9 cellular contexts compared by ENCODE assay signal in genomic region chr2:223835701-223836532, GRCh38. TPM values are rescaled to one million over a fixed set of nuclear protein-coding genes. Genes with fewer than 3 reads are reported as not detected.
DNase-seq lines count a peak whose midpoint lies in the region; ATAC-seq, FAIRE-seq and TF ChIP-seq lines count a peak whose summit lies in the region.
"Had no signal": no experiment of that assay in that cellular context is flagged by ENCODE, and none has a peak within 500 bp of the region (broad histone marks: within the 10 kb centered on the region; RNA-seq: fewer than 3 reads in every experiment).

No MANE protein-coding gene starts in this region.

- TF ChIP-seq POLR2A in HepG2 (IDR thresholded peaks at IDR 0.05; ENCODE audit: insufficient read depth in 1 of 2, low read depth in 2 of 2, low read length in 2 of 2): no peak
- TF ChIP-seq POLR2A in right lobe of liver (IDR thresholded peaks at IDR 0.05): no peak
- TF ChIP-seq POLR2A in prostate gland (IDR thresholded peaks at IDR 0.05): no peak

- H3K9ac ChIP-seq in HepG2 (ENCODE audit: insufficient read depth, low read depth, low read length): no peak overlapping the region
- H3K9ac ChIP-seq in iPS-15b (ENCODE audit: low read depth, low read length): peak overlapping the region; percentile 17

- no peak for ATAC-seq in HepG2
- no peak for ATAC-seq in right lobe of liver
- ATAC-seq in HG02852 (IDR thresholded peaks at IDR 0.05; ENCODE audit: unreplicated experiment): peak; percentile 60

- no peaks in the 10 kb centered on the region for H3K9me3 ChIP-seq in HepG2 (ENCODE audit: low read length)
- H3K9me3 ChIP-seq in right lobe of liver: no peaks in the 10 kb centered on the region
- H3K9me3 ChIP-seq in iPS-15b (ENCODE audit: control insufficient read depth, insufficient read depth, low read length): no peaks in the 10 kb centered on the region
- no peaks in the 10 kb centered on the region for H3K9me3 ChIP-seq in prostate gland

- H3K36me3 ChIP-seq in HepG2 (replicated peaks in 1 of 2; ENCODE audit: control insufficient read depth in 1 of 2, insufficient read depth in 2 of 2, low read length in 2 of 2) (no peaks in the 10 kb centered on the region), right lobe of liver (no peaks in the 10 kb centered on the region), iPS-15b (ENCODE audit: control insufficient read depth, insufficient read depth, low read length) (no peaks in the 10 kb centered on the region), prostate gland (no peaks in the 10 kb centered on the region)

- DNase-seq in HepG2 (ENCODE audit: low spot score) (no peak), right lobe of liver (no peak), NOMO-1 treated with dmso at 0.1 percent for 144 hours (lab: John Stamatoyannopoulos, UW; ENCODE audit: unreplicated experiment) (peak; percentile 86), NCI-H510A treated with DMSO at 0.1 percent for 48 hours (lab: John Stamatoyannopoulos, UW) (no peak), OCI-M2 (lab: John Stamatoyannopoulos, UW; ENCODE audit: unreplicated experiment) (no peak), prostate gland (ENCODE audit: low spot score) (no peak)

- 78% methylated on average over 15 of the region's 15 CpGs for WGBS in HepG2 (ENCODE audit: low lambda C conversion rate)
- 56% methylated on average over 7 of the region's 15 CpGs for WGBS in right lobe of liver (ENCODE audit: insufficient coverage, low coverage, low lambda C conversion rate, missing lambda C conversion rate)
- 72% methylated on average over 15 of the region's 15 CpGs for WGBS in prostate gland

- in situ Hi-C loops in HepG2 (cut with HindIII; ENCODE audit: extremely low pct_ligation_motif_present, low pct_unique_long_range_greater_than_20kb): no loop called here

- H3K27me3 ChIP-seq in HepG2 (ENCODE audit: control insufficient read depth in 1 of 2, insufficient read depth in 2 of 2, low read length in 2 of 2) (no peaks in the 10 kb centered on the region; a peak in 1 of 5 replicates), right lobe of liver (no peaks in the 10 kb centered on the region), iPS-15b (ENCODE audit: control insufficient read depth, insufficient read depth, low read length) (no peaks in the 10 kb centered on the region), prostate gland (replicated peaks; ENCODE audit: insufficient read depth) (no peaks in the 10 kb centered on the region)

- TF ChIP-seq CTCF in HepG2 (CRISPR knock-in tag; IDR thresholded peaks at IDR 0.05) (no peak), right lobe of liver (IDR thresholded peaks at IDR 0.05) (no peak), prostate gland (IDR thresholded peaks at IDR 0.05) (no peak)

- H4K20me1 ChIP-seq in HepG2 (ENCODE audit: insufficient read depth, low read length): no peaks in the 10 kb centered on the region

- peaks cover 33% of the 10 kb centered on the region for H3K4me1 ChIP-seq in HepG2 (ENCODE audit: insufficient read depth, low read length)
- peaks cover 0 to 3% (median 0%) of the 10 kb centered on the region in 4 donors for H3K4me1 ChIP-seq in right lobe of liver
- peaks cover 12% of the 10 kb centered on the region for H3K4me1 ChIP-seq in iPS-15b (ENCODE audit: control insufficient read depth, insufficient read depth, low read length)
- peaks cover 4% of the 10 kb centered on the region for H3K4me1 ChIP-seq in prostate gland (replicated peaks)

- H3K4me3 ChIP-seq in HepG2 (replicated peaks in 1 of 3; ENCODE audit: insufficient read depth in 1 of 3, low read depth in 2 of 3, low read length in 3 of 3) (peak overlapping the region; percentile 78 to 89 (median 79)), right lobe of liver (no peak overlapping the region), iPS-15b (ENCODE audit: low read depth, low read length) (no peak overlapping the region), prostate gland (no peak overlapping the region)

- TF ChIP-seq RAD21 in HepG2 (CRISPR knock-in tag; IDR thresholded peaks at IDR 0.05): no peak

- H3K4me2 ChIP-seq in HepG2 (ENCODE audit: low read depth, low read length): peak overlapping the region; percentile 96

- intact Hi-C loops in HepG2 (cut with micrococcal nuclease; ENCODE audit: unreplicated experiment) (loop anchor here (2.0 to 5.0 kb wide), 4 partner anchors 25 to 96 kb away; no protein-coding TSS in a partner anchor), right lobe of liver (cut with DNase I) (no loop called here), prostate gland (cut with DNase I) (no loop called here)

- no peak overlapping the region for H2AFZ ChIP-seq in HepG2 (ENCODE audit: low read length)

- H3K27ac ChIP-seq in HepG2 (ENCODE audit: extremely low read length, insufficient read depth, low read length): no peak overlapping the region
- H3K27ac ChIP-seq in right lobe of liver: no peak overlapping the region
- no peak overlapping the region for H3K27ac ChIP-seq in prostate gland

- POLR2A ChIA-PET in HepG2 (lab: Yijun Ruan, JAX): interaction anchor here (1.6 to 2.6 kb wide), 2 partner anchors 25 to 26 kb away, joined by 3 to 18 read pairs; no protein-coding TSS in a partner anchor

- CTCF ChIA-PET in HepG2 (lab: Yijun Ruan, JAX; ENCODE audit: low intra/inter-chr PET ratio, low total read pairs): no interaction called here

- peaks cover 3% of the 10 kb centered on the region for H3K79me2 ChIP-seq in HepG2 (ENCODE audit: insufficient read depth, low read length)

- no TSS peak for BruUV-seq in HepG2 (replicated peaks; lab: Mats Ljungman, UMichigan)

- FAIRE-seq in HepG2 (lab: Jason Lieb, UNC): no peak
- FAIRE-seq: colon had no signal

- TF ChIP-seq EP300 in HepG2 (IDR thresholded peaks at IDR 0.05; ENCODE audit: low read depth in 2 of 2, low read length in 2 of 2): no peak
- TF ChIP-seq EP300 in HepG2 (CRISPR knock-in tag; IDR thresholded peaks at IDR 0.05; ENCODE audit: borderline replicate concordance): no peak

TF ChIP-seq in HepG2, 621 proteins besides CTCF, POLR2A, EP300 and RAD21 (continues in another document):
- 0 out of 2 replicates have a peak, but pooled peaks have one; percentile 22 for TF ChIP-seq ZBTB38 (CRISPR knock-in tag; IDR thresholded peaks at IDR 0.05)
- TF ChIP-seq FOSL2 (CRISPR knock-in tag; IDR thresholded peaks at IDR 0.05): peak; percentile 23; the same call in 1 of the 2 replicates
- no peak for TF ChIP-seq NR3C1 (CRISPR knock-in tag; IDR thresholded peaks at IDR 0.05)
- 0 out of 2 replicates have a peak, but pooled peaks have one; percentile 7 for TF ChIP-seq ZNF280D (CRISPR knock-in tag; IDR thresholded peaks at IDR 0.05)
- no peak for TF ChIP-seq ZNF547 (CRISPR knock-in tag; IDR thresholded peaks at IDR 0.05)
- TF ChIP-seq MXD1 (CRISPR knock-in tag; IDR thresholded peaks at IDR 0.05): peak; percentile 53; the same call in 1 of the 2 replicates

RNA-seq across cellular contexts. Expression of gene AP1S3, which starts 1.5 kb away (rescaled TPM):
- 16.3 and 26.3 TPM in 2 replicates for total RNA-seq in HepG2 (2016; rRNA removed; fragmentation: Illumina TruSeq; extraction: Trizol)
- 6.3 and 6.8 TPM in 2 replicates for total RNA-seq in HepG2 (2016; cell fraction: cytosol; rRNA removed; fragmentation: Illumina TruSeq; extraction: Trizol; ENCODE audit: low read depth)
- 16.9 and 26.4 TPM in 2 replicates for total RNA-seq in HepG2 (2016; cell fraction: insoluble cytoplasmic fraction; rRNA removed; fragmentation: Illumina TruSeq; extraction: Trizol)
- total RNA-seq in HepG2 (2016; cell fraction: membrane; rRNA removed; fragmentation: Illumina TruSeq; extraction: Trizol): 10.6 and 12.4 TPM in 2 replicates
- 10.5 and 13.1 TPM in 2 replicates for total RNA-seq in HepG2 (2016; cell fraction: nucleus; rRNA removed; fragmentation: Illumina TruSeq; extraction: Trizol)
- polyA plus RNA-seq in HepG2 (2011; rRNA removed): 2.9 and 3.0 TPM in 2 replicates
- 2.0 and 2.4 TPM in 2 replicates for polyA plus RNA-seq in HepG2 (2011; cell fraction: cytosol; rRNA removed)
- polyA plus RNA-seq in HepG2 (2011; cell fraction: nucleus; rRNA removed): 1.2 TPM in 2 replicates
- 2.1 and 3.0 TPM in 2 replicates for polyA plus RNA-seq in HepG2 (2012)
- 1.8 and 2.4 TPM in 2 replicates for polyA plus RNA-seq in HepG2 (2016; cell fraction: cytosol; fragmentation: Illumina TruSeq; extraction: Trizol; ENCODE audit: low read depth)
- polyA plus RNA-seq in HepG2 (2016; cell fraction: insoluble cytoplasmic fraction; fragmentation: Illumina TruSeq; extraction: Trizol; ENCODE audit: low read depth): 17.8 and 18.6 TPM in 2 replicates
- polyA plus RNA-seq in HepG2 (2016; cell fraction: membrane; fragmentation: Illumina TruSeq; extraction: Trizol; ENCODE audit: low read depth): 4.3 and 5.4 TPM in 2 replicates
- polyA plus RNA-seq in HepG2 (2016; cell fraction: nucleus; fragmentation: Illumina TruSeq; extraction: Trizol; ENCODE audit: insufficient read depth, low read depth): 8.0 and 11.0 TPM in 2 replicates
- 3.3 and 6.3 TPM in 2 replicates for polyA minus RNA-seq in HepG2 (2011; rRNA and poly(A)+ RNA removed; ENCODE audit: low replicate concordance)
- polyA minus RNA-seq in HepG2 (2011; cell fraction: cytosol; rRNA and poly(A)+ RNA removed): 3.7 and 4.2 TPM in 2 replicates
- polyA minus RNA-seq in HepG2 (2011; cell fraction: nucleus; rRNA and poly(A)+ RNA removed): 3.2 and 8.6 TPM in 2 replicates
- 10 to 100 TPM in 1 of 6 experiments, 1 to 10 TPM in 5; 1.3 to 12.7 (median 3.2) TPM for total RNA-seq in right lobe of liver
- total RNA-seq in prostate gland: 1 to 10 TPM; 2.7 to 7.7 TPM

Comparison
In these comparisons a context has a peak if more than half of its experiments do, and no peak if none do; other contexts are left out.
1. H3K4me3 ChIP-seq: peak in HepG2 (3 of 3); none in right lobe of liver (0 of 3), iPS-15b (single experiment) and prostate gland (0 of 2).